Comparison of ENCODE assay signal across 11 cellular contexts in the genomic region with DNA sequence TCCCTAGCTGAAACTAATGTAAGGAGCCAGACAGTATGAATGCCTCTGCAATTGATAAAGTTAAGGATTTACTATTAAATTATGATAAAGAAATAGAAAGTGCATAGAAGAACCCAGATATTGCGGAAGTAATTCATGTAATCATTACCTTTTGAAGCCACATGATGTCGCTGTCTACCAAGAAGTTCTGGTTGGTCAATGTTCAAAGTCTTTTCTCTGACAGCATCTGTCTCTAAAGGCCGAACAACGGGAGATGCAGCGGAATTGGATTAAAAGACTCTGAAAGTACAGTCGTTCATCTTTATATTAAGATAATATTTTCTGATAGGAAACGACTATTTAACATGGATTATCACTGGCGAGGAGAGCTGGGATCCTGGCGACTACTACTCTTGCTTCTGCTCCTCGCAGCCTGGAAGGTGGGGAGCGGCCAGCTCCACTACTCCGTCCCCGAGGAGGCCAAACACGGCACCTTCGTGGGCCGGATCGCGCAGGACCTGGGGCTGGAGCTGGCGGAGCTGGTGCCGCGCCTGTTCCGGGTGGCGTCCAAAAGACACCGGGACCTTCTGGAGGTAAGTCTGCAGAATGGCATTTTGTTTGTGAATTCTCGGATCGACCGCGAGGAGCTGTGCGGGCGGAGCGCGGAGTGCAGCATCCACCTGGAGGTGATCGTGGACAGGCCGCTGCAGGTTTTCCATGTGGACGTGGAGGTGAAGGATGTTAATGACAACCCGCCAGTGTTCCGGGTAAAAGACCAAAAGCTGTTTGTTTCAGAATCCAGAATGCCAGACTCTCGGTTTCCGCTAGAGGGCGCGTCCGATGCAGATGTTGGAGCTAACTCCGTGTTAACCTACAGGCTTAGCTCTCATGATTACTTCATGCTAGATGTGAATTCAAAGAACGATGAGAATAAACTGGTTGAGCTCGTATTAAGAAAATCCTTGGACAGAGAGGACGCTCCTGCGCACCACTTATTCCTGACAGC. TPM values are rescaled to one million over a fixed set of nuclear protein-coding genes. Genes with fewer than 3 reads are reported as not detected.
DNase-seq lines count a peak whose midpoint lies in the region; ATAC-seq and TF ChIP-seq lines count a peak whose summit lies in the region.
"Had no signal": no experiment of that assay in that cellular context is flagged by ENCODE, and none has a peak within 500 bp of the region (broad histone marks: within the 10 kb centered on the region; RNA-seq: fewer than 3 reads in every experiment).

Gene PCDHA8, plus strand, starts transcription at position 210 of the 985 bp plus-strand sequence. Its CDS starts 135 bp downstream, at position 345.

- H2AFZ ChIP-seq in neuron (ENCODE audit: low read depth, low read length) = no peak within 1 kb of the TSS

- TF ChIP-seq POLR2A in adrenal gland (IDR thresholded peaks at IDR 0.05) = no peak

- intact Hi-C loops in adrenal gland (cut with DNase I) = no loop called here

- no peak within 1 kb of the TSS for H3K27ac Mint-ChIP-seq in nephron progenitor cell
- H3K27ac Mint-ChIP-seq: dendritic cell treated with granulocyte-macrophage colony-stimulating factor and Interleukin-4, amounts not matched to agents 40 ng/mL and 50 ng/mL, for 4 days; stimulated activated naive CD8-positive, alpha-beta T cell treated with anti-CD3 and anti-CD28 coated beads, Interleukin-15, Interleukin-2, amounts not matched to agents 100 ng/mL and 50 ng/mL, for 24 hours had no signal

- H3K27ac ChIP-seq in adrenal gland = no peak within 1 kb of the TSS
- H3K27ac ChIP-seq: SK-N-MC had no signal

- DNase-seq in SKM-1 treated with dmso at 0.1 percent for 144 hours (lab: John Stamatoyannopoulos, UW; ENCODE audit: unreplicated experiment) = peak; percentile 12
- DNase-seq in SKM-1 (lab: John Stamatoyannopoulos, UW; ENCODE audit: unreplicated experiment) = no peak
- DNase-seq in NCI-H2029 treated with DMSO at 0.1 percent for 48 hours (lab: John Stamatoyannopoulos, UW) = peak; percentile 49
- no peak for DNase-seq in astrocyte of the spinal cord (ENCODE audit: low read depth, low spot score)
- DNase-seq in adrenal gland = no peak
- no peak for DNase-seq in nephron progenitor cell

- H3K9me3 Mint-ChIP-seq in nephron progenitor cell = peaks cover 85% of the 10 kb centered on the region

- H3K4me1 ChIP-seq in neuron (ENCODE audit: insufficient read depth, low read length) (no peaks in the 10 kb centered on the region), adrenal gland (replicated peaks in 1 of 2) (no peaks in the 10 kb centered on the region)

- H3K4me3 Mint-ChIP-seq in nephron progenitor cell = no peak within 1 kb of the TSS
- H3K4me3 Mint-ChIP-seq: dendritic cell treated with granulocyte-macrophage colony-stimulating factor and Interleukin-4, amounts not matched to agents 40 ng/mL and 50 ng/mL, for 4 days; stimulated activated naive CD8-positive, alpha-beta T cell treated with anti-CD3 and anti-CD28 coated beads, Interleukin-15, Interleukin-2, amounts not matched to agents 100 ng/mL and 50 ng/mL, for 24 hours had no signal

- peak; percentile 21 for TF ChIP-seq CTCF in astrocyte of the spinal cord (IDR thresholded peaks at IDR 0.05; ENCODE audit: low read depth, low read length)
- TF ChIP-seq CTCF in adrenal gland (IDR thresholded peaks at IDR 0.05) = no peak
- no peak for TF ChIP-seq CTCF in nephron progenitor cell (IDR thresholded peaks at IDR 0.05)

- peaks cover 29% of the 10 kb centered on the region for H3K36me3 ChIP-seq in neuron (ENCODE audit: insufficient read depth, low read length)
- H3K36me3 ChIP-seq in adrenal gland (replicated peaks in 1 of 2) = no peaks in the 10 kb centered on the region

- no peak within 1 kb of the TSS for H3K4me3 ChIP-seq in astrocyte of the spinal cord (ENCODE audit: low read depth, low read length)
- peak within 1 kb of the TSS; percentile 39 for H3K4me3 ChIP-seq in neuron (ENCODE audit: low read length)
- H3K4me3 ChIP-seq in adrenal gland = peak within 1 kb of the TSS in 1 of 4 donors; percentile 23
- H3K4me3 ChIP-seq: SK-N-MC had no signal

- ATAC-seq in HG02840 (IDR thresholded peaks at IDR 0.05; ENCODE audit: low FRiP score, unreplicated experiment) = no peak

- H3K9me3 ChIP-seq in neuron (ENCODE audit: low read length) (peaks cover 36% of the 10 kb centered on the region), adrenal gland (replicated peaks in 1 of 3) (peaks cover 0 to 13% (median 0%) of the 10 kb centered on the region in 3 donors)

- H3K4me1 Mint-ChIP-seq in nephron progenitor cell = no peaks in the 10 kb centered on the region

- in situ Hi-C loops in astrocyte of the spinal cord (cut with HindIII; ENCODE audit: low sequenced_read_pairs) = no loop called here

- H3K27me3 Mint-ChIP-seq in nephron progenitor cell (ENCODE audit: low read depth, poor library complexity) = no peaks in the 10 kb centered on the region

- H3K36me3 Mint-ChIP-seq in nephron progenitor cell (ENCODE audit: low read depth) = peaks cover 76% of the 10 kb centered on the region

- no peaks in the 10 kb centered on the region for H3K27me3 ChIP-seq in neuron (ENCODE audit: insufficient read depth, low read length)
- peaks cover 5% of the 10 kb centered on the region for H3K27me3 ChIP-seq in adrenal gland

- 13 to 26% (median 21%) methylated on average over 19 to 47 of the region's 47 CpGs for WGBS in adrenal gland, 4 donors

RNA-seq across cellular contexts. Expression of gene PCDHA8, which starts in this region (rescaled TPM):
- under 1 TPM in 2 of 8 donors, not detected in 6; 0.14 to 0.18 TPM for total RNA-seq in adrenal gland
- under 1 TPM; 0.03 to 0.16 (median 0.09) TPM for polyA plus RNA-seq in adrenal gland

Comparison
In these comparisons a context has a peak if more than half of its experiments do, and no peak if none do; other contexts are left out.
1. DNase-seq: peak in SKM-1 treated with dmso at 0.1 percent for 144 hours (single experiment) and NCI-H2029 treated with DMSO at 0.1 percent for 48 hours (single experiment); none in SKM-1 (single experiment), astrocyte of the spinal cord (single experiment), adrenal gland (0 of 7) and nephron progenitor cell (single experiment).